15 cellular contexts compared by ENCODE assay signal in genomic region chr5:140169410-140169809, GRCh38. TPM values are rescaled to one million over a fixed set of nuclear protein-coding genes. Genes with fewer than 3 reads are reported as not detected.
DNase-seq lines count a peak whose midpoint lies in the region; ATAC-seq, FAIRE-seq and TF ChIP-seq lines count a peak whose summit lies in the region.
"Had no signal": no experiment of that assay in that cellular context is flagged by ENCODE, and none has a peak within 500 bp of the region (broad histone marks: within the 10 kb centered on the region; RNA-seq: fewer than 3 reads in every experiment).

No MANE protein-coding gene starts in this region.

- no peak overlapping the region for H3K27ac ChIP-seq in A549
- H3K27ac ChIP-seq in OCI-LY1 (ENCODE audit: low read depth, low read length, poor library complexity, severe bottlenecking): no peak overlapping the region
- no peak overlapping the region for H3K27ac ChIP-seq in OCI-LY7 (ENCODE audit: low read depth, low read length, poor library complexity, severe bottlenecking)

- H3K27me3 ChIP-seq in OCI-LY1 (ENCODE audit: insufficient read depth, low read length): no peaks in the 10 kb centered on the region

- POLR2A ChIA-PET in A549 (lab: Yijun Ruan, JAX): interaction anchor here (0.6 kb wide), 1 partner anchor 32 kb away, joined by 4 read pairs; no protein-coding TSS in a partner anchor
- POLR2A ChIA-PET in OCI-LY7 (lab: Charles Lee): interaction anchor here (0.6 to 1.5 kb wide), 5 partner anchors 8 to 216 kb away, joined by 3 to 4 read pairs (median 3); no protein-coding TSS in a partner anchor

- H3K36me3 ChIP-seq in OCI-LY1 (ENCODE audit: insufficient read depth, low read length): no peaks in the 10 kb centered on the region
- no peaks in the 10 kb centered on the region for H3K36me3 ChIP-seq in OCI-LY7 (ENCODE audit: insufficient read depth, low read length)

- no peaks in the 10 kb centered on the region for H3K9me2 ChIP-seq in OCI-LY1 (ENCODE audit: low read depth, low read length)
- H3K9me2 ChIP-seq in OCI-LY7 (ENCODE audit: insufficient read depth, low read length): no peaks in the 10 kb centered on the region

- TF ChIP-seq POLR2A in A549 (IDR thresholded peaks at IDR 0.05; ENCODE audit: low read length) (no peak), GM12891 (IDR thresholded peaks at IDR 0.05; ENCODE audit: low read depth, low read length) (no peak)

- FAIRE-seq in A549 (lab: Jason Lieb, UNC): no peak
- FAIRE-seq in GM12891 (lab: Jason Lieb, UNC): peak; percentile 50

- H3K79me2 ChIP-seq in OCI-LY1 (ENCODE audit: insufficient read depth, low read length) (no peaks in the 10 kb centered on the region), OCI-LY7 (ENCODE audit: insufficient read depth, low read depth, low read length) (no peaks in the 10 kb centered on the region)

- no peaks in the 10 kb centered on the region for H3F3A ChIP-seq in OCI-LY1 (ENCODE audit: insufficient read depth, low read length)

- H3K9me3 ChIP-seq in A549 (no peaks in the 10 kb centered on the region), OCI-LY1 (ENCODE audit: low read length) (no peaks in the 10 kb centered on the region), OCI-LY7 (ENCODE audit: low read length) (no peaks in the 10 kb centered on the region)

- H4K20me1 ChIP-seq in OCI-LY1 (ENCODE audit: insufficient read depth, low read length) (no peaks in the 10 kb centered on the region), OCI-LY7 (ENCODE audit: insufficient read depth, low read length) (no peaks in the 10 kb centered on the region)

- CTCF ChIA-PET in A549 (lab: Yijun Ruan, JAX): interaction anchor here (1.2 to 2.5 kb wide), 6 partner anchors 10 to 404 kb away, joined by 3 to 19 read pairs (median 7); partner anchors contain the start of gene NRG2
- CTCF ChIA-PET in OCI-LY7 (lab: Charles Lee; ENCODE audit: unreplicated experiment): no interaction called here

- H2AFZ ChIP-seq in OCI-LY1 (ENCODE audit: low read length) (no peak overlapping the region), OCI-LY7 (ENCODE audit: low read length) (no peak overlapping the region)

- ATAC-seq in A549 (peak; percentile 37 to 61; a peak in 2 of 6 replicates), HG03025 (IDR thresholded peaks at IDR 0.05; ENCODE audit: low FRiP score, unreplicated experiment) (no peak), GM18861 (IDR thresholded peaks at IDR 0.05; ENCODE audit: unreplicated experiment) (no peak)
- ATAC-seq: stimulated activated naive CD8-positive, alpha-beta T cell treated with anti-CD3 and anti-CD28 coated beads, Interleukin-15, Interleukin-2, amounts not matched to agents 100 U/mL and 50 U/mL, for 24 hours had no signal

- intact Hi-C loops in OCI-LY7 (cut with micrococcal nuclease; ENCODE audit: unreplicated experiment): no loop called here

- no peak for TF ChIP-seq EP300 in A549 (IDR thresholded peaks at IDR 0.05)

- H3K4me1 ChIP-seq in A549 (peaks cover 11% of the 10 kb centered on the region), OCI-LY1 (ENCODE audit: insufficient read depth, low read length, severe bottlenecking) (peaks cover 2% of the 10 kb centered on the region), OCI-LY7 (ENCODE audit: insufficient read depth, low read length, poor library complexity, severe bottlenecking) (peaks cover 9% of the 10 kb centered on the region)

- no TSS peak for BruUV-seq in OCI-LY7 (replicated peaks; lab: Mats Ljungman, UMichigan)

- peak in 1 of 2 experiments; percentile 25; a peak in 1 of 5 replicates for TF ChIP-seq RAD21 in A549 (conservative IDR thresholded peaks at IDR 0.05 in 1 of 2, IDR thresholded peaks at IDR 0.05 in 1 of 2)

- H3K9ac ChIP-seq in OCI-LY1 (ENCODE audit: low read length): no peak overlapping the region

- H3K4me3 ChIP-seq in A549: no peak overlapping the region
- H3K4me3 ChIP-seq in OCI-LY1 (ENCODE audit: low read depth, low read length, poor library complexity, severe bottlenecking): no peak overlapping the region
- H3K4me3 ChIP-seq in fibroblast of mammary gland (ENCODE audit: control insufficient read depth, low read depth, low read length): no peak overlapping the region
- no peak overlapping the region for H3K4me3 ChIP-seq in OCI-LY7 (ENCODE audit: low read depth, low read length, poor library complexity, severe bottlenecking)

- DNase-seq in A549 (ENCODE audit: low read depth in 1 of 2, low spot score in 1 of 2): peak in 1 of 2 experiments; percentile 33
- no peak for DNase-seq in GM12891 (ENCODE audit: insufficient read length, low spot score)
- peak; percentile 38 for DNase-seq in fibroblast of mammary gland (ENCODE audit: low read depth)
- no peak for DNase-seq in OCI-LY7 (ENCODE audit: low spot score)
- no peak for DNase-seq in islet precursor cell
- DNase-seq: effector CD8-positive, alpha-beta T cell; hypothalamus; IMR-90; NCI-H2029 treated with DMSO at 0.1 percent for 48 hours; RPMI8226; stimulated activated CD4-positive, alpha-beta T cell treated with anti-CD3 and anti-CD28 coated beads, Interleukin-4, amount 100 ng/mL, for 24 hours; stimulated activated naive CD8-positive, alpha-beta T cell treated with anti-CD3 and anti-CD28 coated beads, Interleukin-15, Interleukin-2, amounts not matched to agents 100 U/mL and 50 U/mL, for 24 hours had no signal

- no peak overlapping the region for H3K4me2 ChIP-seq in A549
- no peak overlapping the region for H3K4me2 ChIP-seq in OCI-LY1 (ENCODE audit: low read length)
- no peak overlapping the region for H3K4me2 ChIP-seq in OCI-LY7 (ENCODE audit: low read length)

- 100% methylated on average over 1 of the region's 1 CpG for WGBS in A549 (ENCODE audit: missing lambda C conversion rate)

- TF ChIP-seq CTCF in A549 (IDR thresholded peaks at IDR 0.05) (no peak), OCI-LY1 (IDR thresholded peaks at IDR 0.05; ENCODE audit: low read length) (peak; percentile 26; the same call in 1 of the 2 replicates), fibroblast of mammary gland (conservative IDR thresholded peaks at IDR 0.05; ENCODE audit: control insufficient read depth, insufficient read depth, low read depth, low read length) (peak; percentile 11), OCI-LY7 (conservative IDR thresholded peaks at IDR 0.05; ENCODE audit: low read length) (no peak)

TF ChIP-seq in A549, 52 proteins besides CTCF, POLR2A, EP300 and RAD21:
- no peak for TF ChIP-seq HOXB5 (CRISPR knock-in tag; IDR thresholded peaks at IDR 0.05)
- no peak for TF ChIP-seq ZSCAN20 (CRISPR knock-in tag; IDR thresholded peaks at IDR 0.05)
- peak; percentile 64 for TF ChIP-seq MAFK (IDR thresholded peaks at IDR 0.05; ENCODE audit: partially characterized antibody)

TF ChIP-seq in GM12891, 5 proteins besides CTCF, POLR2A, EP300 and RAD21:
- TF ChIP-seq SPI1 (IDR thresholded peaks at IDR 0.05; ENCODE audit: low read depth, low read length) (no peak), POU2F2 (IDR thresholded peaks at IDR 0.05; ENCODE audit: low read depth, low read length) (no peak), PAX5 (IDR thresholded peaks at IDR 0.05; ENCODE audit: insufficient read depth, low read length, severe bottlenecking) (no peak), TAF1 (IDR thresholded peaks at IDR 0.05; ENCODE audit: low read depth, low read length) (no peak), POLR2AphosphoS5 (IDR thresholded peaks at IDR 0.05; ENCODE audit: low read depth, low read length) (no peak)

RNA-seq across cellular contexts. Expression of gene CYSTM1, which starts 5.6 kb away (rescaled TPM):
- polyA plus RNA-seq in A549 (2011; rRNA removed): 76.8 and 82.8 TPM in 2 replicates
- polyA plus RNA-seq in A549 (2012; cell fraction: cytosol; rRNA removed): 74.8 and 91.0 TPM in 2 replicates
- polyA plus RNA-seq in A549 (2012; cell fraction: nucleus; rRNA removed): 35.1 and 41.8 TPM in 2 replicates
- 83.6 to 103 TPM (median 89.9 TPM) in 3 replicates for polyA plus RNA-seq in A549 (2017; fragmentation: RNase III; extraction: RNeasy Plus Mini Kit Qiagen cat#74134 plus additional on column Dnase treatment)
- 55.3 and 81.1 TPM in 2 replicates for polyA minus RNA-seq in A549 (2011; rRNA and poly(A)+ RNA removed)
- polyA plus RNA-seq in GM12891 (2012; ENCODE audit: low read depth, missing spikeins): 37.2 TPM
- 11.4 and 36.7 TPM in 2 replicates for total RNA-seq in OCI-LY7 (2014; rRNA removed; shearing (Covaris generic))
- total RNA-seq in OCI-LY7 (2022): 21.4 and 23.8 TPM in 2 replicates

RNA-seq across cellular contexts. Expression of gene IGIP, which starts 43.7 kb away (rescaled TPM):
- polyA plus RNA-seq in A549 (2011; rRNA removed): 1.6 and 1.9 TPM in 2 replicates
- polyA plus RNA-seq in A549 (2012; cell fraction: cytosol; rRNA removed): 0.15 and 0.17 TPM in 2 replicates
- 0.25 and 0.80 TPM in 2 replicates for polyA plus RNA-seq in A549 (2012; cell fraction: nucleus; rRNA removed)
- 0.81 to 0.90 TPM (median 0.84 TPM) in 3 replicates for polyA plus RNA-seq in A549 (2017; fragmentation: RNase III; extraction: RNeasy Plus Mini Kit Qiagen cat#74134 plus additional on column Dnase treatment)
- 1.6 and 2.7 TPM in 2 replicates for polyA minus RNA-seq in A549 (2011; rRNA and poly(A)+ RNA removed)
- 0.82 TPM for polyA plus RNA-seq in GM12891 (2012; ENCODE audit: low read depth, missing spikeins)
- total RNA-seq in OCI-LY7 (2014; rRNA removed; shearing (Covaris generic)): 3.0 and 3.3 TPM in 2 replicates
- 4.9 and 5.5 TPM in 2 replicates for total RNA-seq in OCI-LY7 (2022)

RNA-seq across cellular contexts. Expression of gene PURA, which starts 55.5 kb away (rescaled TPM):
- 3.4 and 4.5 TPM in 2 replicates for polyA plus RNA-seq in A549 (2011; rRNA removed)
- polyA plus RNA-seq in A549 (2012; cell fraction: cytosol; rRNA removed): 1.9 and 2.1 TPM in 2 replicates
- polyA plus RNA-seq in A549 (2012; cell fraction: nucleus; rRNA removed): 1.3 and 1.7 TPM in 2 replicates
- polyA plus RNA-seq in A549 (2017; fragmentation: RNase III; extraction: RNeasy Plus Mini Kit Qiagen cat#74134 plus additional on column Dnase treatment): 9.1 to 12.7 TPM (median 11.9 TPM) in 3 replicates
- 3.8 and 4.2 TPM in 2 replicates for polyA minus RNA-seq in A549 (2011; rRNA and poly(A)+ RNA removed)
- polyA plus RNA-seq in GM12891 (2012; ENCODE audit: low read depth, missing spikeins): 2.4 TPM
- total RNA-seq in OCI-LY7 (2014; rRNA removed; shearing (Covaris generic)): 19.3 and 19.7 TPM in 2 replicates
- total RNA-seq in OCI-LY7 (2022): 19.0 and 20.7 TPM in 2 replicates

Comparison
In these comparisons a context has a peak if more than half of its experiments do, and no peak if none do; other contexts are left out.
1. ATAC-seq: peak in A549 (2 of 2); none in HG03025 (single experiment) and GM18861 (single experiment).
2. CTCF ChIP-seq: peak in OCI-LY1 (single experiment) and fibroblast of mammary gland (single experiment); none in A549 (single experiment) and OCI-LY7 (single experiment).